14 cellular contexts compared by ENCODE assay signal in the genomic region with DNA sequence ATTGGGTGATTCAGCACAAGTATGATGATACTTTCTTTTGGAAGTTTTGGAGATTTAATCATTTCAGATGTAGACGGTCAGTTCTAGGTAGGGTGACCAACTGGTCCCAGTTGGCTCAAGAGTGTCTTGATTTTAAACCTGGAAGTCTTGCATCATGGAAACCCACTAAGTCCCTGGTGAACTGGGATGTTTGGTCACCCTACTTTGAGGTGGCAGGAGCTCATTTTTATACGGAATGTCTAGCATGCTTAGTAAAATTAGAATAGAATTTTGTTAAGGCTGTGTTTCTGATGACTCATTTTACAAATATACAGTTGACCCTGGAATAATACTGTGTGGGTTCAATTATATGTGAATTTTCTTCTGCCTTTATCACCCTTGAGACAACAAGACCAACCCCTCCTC.
DNase-seq lines count a peak whose midpoint lies in the region; ATAC-seq and TF ChIP-seq lines count a peak whose summit lies in the region.
"Had no signal": no experiment of that assay in that cellular context is flagged by ENCODE, and none has a peak within 500 bp of the region (broad histone marks: within the 10 kb centered on the region; RNA-seq: fewer than 3 reads in every experiment).

No MANE protein-coding gene starts in this region.

- H3K4me1 Mint-ChIP-seq in Calu3 (ENCODE audit: low read depth, unreplicated experiment): peaks cover 21% of the 10 kb centered on the region
- H3K4me1 Mint-ChIP-seq: CD4-positive, CD25-positive, alpha-beta regulatory T cell had no signal

- no peak for TF ChIP-seq CTCF in Calu3 (IDR thresholded peaks at IDR 0.05; ENCODE audit: unreplicated experiment)

- no peaks in the 10 kb centered on the region for H3K9me3 Mint-ChIP-seq in Calu3 (ENCODE audit: low read depth, unreplicated experiment)

- peak overlapping the region; percentile 30 for H3K27ac Mint-ChIP-seq in Calu3 (ENCODE audit: unreplicated experiment)
- H3K27ac Mint-ChIP-seq: CD4-positive, CD25-positive, alpha-beta regulatory T cell had no signal

- no TSS peak for BruUV-seq in Calu3 (replicated peaks; lab: Mats Ljungman, UMichigan)

- H3K36me3 Mint-ChIP-seq in Calu3 (ENCODE audit: insufficient read depth, unreplicated experiment): no peaks in the 10 kb centered on the region
- H3K36me3 Mint-ChIP-seq: CD4-positive, CD25-positive, alpha-beta regulatory T cell had no signal

- no peaks in the 10 kb centered on the region for H3K27me3 Mint-ChIP-seq in Calu3 (ENCODE audit: unreplicated experiment)

- CTCF ChIA-PET in Calu3 (lab: Charles Lee): no interaction called here

- no peak for ATAC-seq in GM19397 (IDR thresholded peaks at IDR 0.05; ENCODE audit: unreplicated experiment)
- ATAC-seq: psoas muscle had no signal

- no peak overlapping the region for H3K4me3 Mint-ChIP-seq in Calu3 (ENCODE audit: low read depth, unreplicated experiment)
- H3K4me3 Mint-ChIP-seq: CD4-positive, CD25-positive, alpha-beta regulatory T cell had no signal

- intact Hi-C loops in Calu3 (cut with micrococcal nuclease; ENCODE audit: unreplicated experiment): no loop called here

- DNase-seq in Calu3 (no peak), NCI-H460 (ENCODE audit: extremely low read depth, low read depth) (peak; percentile 62), dedifferentiated amniotic fluid mesenchymal stem cell (ENCODE audit: extremely low spot score) (peak; percentile 54), non-pigmented ciliary epithelial cell (ENCODE audit: low read depth) (peak; percentile 64), NCI-H345 (lab: John Stamatoyannopoulos, UW) (no peak)
- DNase-seq in activated naive CD4-positive, alpha-beta T cell (lab: John Stamatoyannopoulos, UW): no peak
- DNase-seq in stimulated activated CD4-positive, alpha-beta T cell treated with anti-CD3 and anti-CD28 coated beads, Interleukin-4, amount 100 ng/mL, for 1 hour: no peak
- DNase-seq: CD4-positive, CD25-positive, alpha-beta regulatory T cell; KG1; kidney; NCI-H526; psoas muscle; transverse colon had no signal

Comparison
In these comparisons a context has a peak if more than half of its experiments do, and no peak if none do; other contexts are left out.
1. DNase-seq: peak in NCI-H460 (single experiment), dedifferentiated amniotic fluid mesenchymal stem cell (single experiment) and non-pigmented ciliary epithelial cell (single experiment); none in Calu3 (single experiment), activated naive CD4-positive, alpha-beta T cell (0 of 4), stimulated activated CD4-positive, alpha-beta T cell treated with anti-CD3 and anti-CD28 coated beads, Interleukin-4, amount 100 ng/mL, for 1 hour (single experiment) and NCI-H345 (single experiment).